Comparison of ENCODE assay signal across 21 cellular contexts in the genomic region with DNA sequence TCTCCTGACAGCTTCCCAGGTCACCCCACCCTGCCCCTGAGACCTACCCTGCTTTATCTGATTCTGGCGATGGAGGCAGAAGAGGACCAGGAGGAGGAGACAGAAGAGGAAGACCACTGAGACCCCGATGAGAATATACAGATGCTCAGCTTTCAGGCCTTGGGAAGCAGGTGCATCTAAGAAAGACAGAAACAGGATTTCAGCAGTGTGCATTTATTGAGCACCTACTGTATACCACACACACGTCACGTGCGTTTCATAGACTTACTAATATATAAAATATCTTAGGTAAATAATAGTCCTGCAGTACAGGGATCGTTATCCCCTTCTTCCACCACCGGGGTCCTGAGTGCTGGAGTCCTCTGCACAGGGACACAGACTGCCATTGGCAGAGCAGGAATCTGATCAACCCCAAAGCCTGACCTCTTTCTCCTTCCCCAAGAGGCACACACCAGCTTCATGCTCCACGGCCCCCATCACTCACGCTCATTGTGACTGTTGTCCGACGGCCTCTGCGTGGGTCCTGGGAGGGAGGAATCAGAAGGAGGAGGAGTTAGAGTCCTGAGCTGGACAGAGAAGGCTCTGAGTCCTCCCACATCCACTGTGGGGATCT. TPM values are rescaled to one million over a fixed set of nuclear protein-coding genes. Genes with fewer than 3 reads are reported as not detected.
DNase-seq lines count a peak whose midpoint lies in the region; ATAC-seq lines count a peak whose summit lies in the region.
"Had no signal": no experiment of that assay in that cellular context is flagged by ENCODE, and none has a peak within 500 bp of the region (broad histone marks: within the 10 kb centered on the region; RNA-seq: fewer than 3 reads in every experiment).

No MANE protein-coding gene starts in this region.

- no peak overlapping the region for H3K4me3 Mint-ChIP-seq in activated naive CD4-positive, alpha-beta T cell treated with anti-CD3 and anti-CD28 coated beads, Interleukin-2, amount 10 ng/mL, durations not matched to agents 7 days and 5 days
- no peak overlapping the region for H3K4me3 Mint-ChIP-seq in immature natural killer cell
- H3K4me3 Mint-ChIP-seq in stimulated activated naive B cell treated with anti-CD40 and anti-IgM and Interleukin-4, amounts not matched to agents 10 μg/mL and 1 μg/mL and 100 μg/mL, for 72 hours, result no peak overlapping the region
- H3K4me3 Mint-ChIP-seq: CD8-positive, alpha-beta memory T cell had no signal

- H3K9me3 Mint-ChIP-seq in activated naive CD4-positive, alpha-beta T cell treated with anti-CD3 and anti-CD28 coated beads, Interleukin-2, amount 10 ng/mL, durations not matched to agents 7 days and 5 days, result no peaks in the 10 kb centered on the region
- no peaks in the 10 kb centered on the region for H3K9me3 Mint-ChIP-seq in activated naive CD4-positive, alpha-beta T cell treated with anti-CD3 and anti-CD28 coated beads, Interleukin-2, amount 50 U/mL, for 72 hours
- no peaks in the 10 kb centered on the region for H3K9me3 Mint-ChIP-seq in immature natural killer cell
- H3K9me3 Mint-ChIP-seq in stimulated activated naive B cell treated with anti-CD40 and anti-IgM and Interleukin-4, amounts not matched to agents 10 μg/mL and 1 μg/mL and 100 μg/mL, for 72 hours, result no peaks in the 10 kb centered on the region
- H3K9me3 Mint-ChIP-seq: CD8-positive, alpha-beta memory T cell had no signal

- ATAC-seq in activated naive CD4-positive, alpha-beta T cell treated with anti-CD3 and anti-CD28 coated beads, Interleukin-2, amount 50 U/mL, for 72 hours, result no peak
- ATAC-seq in stimulated activated naive B cell treated with anti-CD40 and anti-IgM and Interleukin-4, amounts not matched to agents 10 μg/mL and 1 μg/mL and 100 μg/mL, for 72 hours (replicated peaks), result no peak
- no peak for ATAC-seq in HG03045 (IDR thresholded peaks at IDR 0.05; ENCODE audit: unreplicated experiment)

- H3K36me3 Mint-ChIP-seq in activated naive CD4-positive, alpha-beta T cell treated with anti-CD3 and anti-CD28 coated beads, Interleukin-2, amount 10 ng/mL, durations not matched to agents 7 days and 5 days, result peaks cover 40% of the 10 kb centered on the region
- no peaks in the 10 kb centered on the region for H3K36me3 Mint-ChIP-seq in activated naive CD4-positive, alpha-beta T cell treated with anti-CD3 and anti-CD28 coated beads, Interleukin-2, amount 50 U/mL, for 72 hours
- H3K36me3 Mint-ChIP-seq in immature natural killer cell, result peaks cover under 1 to 24% (median 4%) of the 10 kb centered on the region in 3 donors
- peaks cover 2 to 7% of the 10 kb centered on the region in 2 donors for H3K36me3 Mint-ChIP-seq in stimulated activated naive B cell treated with anti-CD40 and anti-IgM and Interleukin-4, amounts not matched to agents 10 μg/mL and 1 μg/mL and 100 μg/mL, for 72 hours

- peaks cover 17% of the 10 kb centered on the region for H3K4me1 Mint-ChIP-seq in activated naive CD4-positive, alpha-beta T cell treated with anti-CD3 and anti-CD28 coated beads, Interleukin-2, amount 10 ng/mL, durations not matched to agents 7 days and 5 days
- H3K4me1 Mint-ChIP-seq in immature natural killer cell, result peaks cover 33 to 40% of the 10 kb centered on the region in 2 donors
- H3K4me1 Mint-ChIP-seq in stimulated activated naive B cell treated with anti-CD40 and anti-IgM and Interleukin-4, amounts not matched to agents 10 μg/mL and 1 μg/mL and 100 μg/mL, for 72 hours, result peaks cover 31 to 51% of the 10 kb centered on the region in 2 donors

- DNase-seq in activated naive CD4-positive, alpha-beta T cell treated with anti-CD3 and anti-CD28 coated beads, Interleukin-2, amount 10 ng/mL, durations not matched to agents 7 days and 5 days, result no peak
- no peak for DNase-seq in activated naive CD4-positive, alpha-beta T cell treated with anti-CD3 and anti-CD28 coated beads, Interleukin-2, amount 50 U/mL, for 72 hours (ENCODE audit: low spot score in 2 of 2)
- no peak for DNase-seq in immature natural killer cell
- no peak for DNase-seq in stimulated activated naive B cell treated with anti-CD40 and anti-IgM and Interleukin-4, amounts not matched to agents 10 μg/mL and 1 μg/mL and 100 μg/mL, for 72 hours
- no peak for DNase-seq in activated CD4-positive, alpha-beta T cell treated with anti-CD3 and anti-CD28 coated beads, Interleukin-2, amount 50 U/mL, for 1 hour
- DNase-seq: ACHN; C1 segment of cervical spinal cord; Calu3; CD8-positive, alpha-beta memory T cell; DMS153; H7; NCI-H1092 treated with DMSO at 0.1 percent for 48 hours; NCI-H146; NCI-H2029; NCI-H226; NCI-H524; NCI-H774; NK-92 treated with Interleukin-12 subunit alpha and Interleukin-12 subunit beta, amount 100 ng/mL, for 24 hours; SHP77 treated with DMSO at 0.1 percent for 48 hours had no signal

- CTCF ChIA-PET in activated naive CD4-positive, alpha-beta T cell treated with anti-CD3 and anti-CD28 coated beads, Interleukin-2, amount 10 ng/mL, durations not matched to agents 7 days and 5 days (lab: Charles Lee), result interaction anchor here (0.7 to 3.7 kb wide), 3 partner anchors 29 to 34 kb away, joined by 3 to 49 read pairs (median 3); no protein-coding TSS in a partner anchor

- H3K27ac Mint-ChIP-seq in activated naive CD4-positive, alpha-beta T cell treated with anti-CD3 and anti-CD28 coated beads, Interleukin-2, amount 10 ng/mL, durations not matched to agents 7 days and 5 days, result peak overlapping the region; percentile 42
- no peak overlapping the region for H3K27ac Mint-ChIP-seq in activated naive CD4-positive, alpha-beta T cell treated with anti-CD3 and anti-CD28 coated beads, Interleukin-2, amount 50 U/mL, for 72 hours
- peak overlapping the region in 4 of 6 donors; percentile 21 to 64 (median 48) for H3K27ac Mint-ChIP-seq in immature natural killer cell
- H3K27ac Mint-ChIP-seq in stimulated activated naive B cell treated with anti-CD40 and anti-IgM and Interleukin-4, amounts not matched to agents 10 μg/mL and 1 μg/mL and 100 μg/mL, for 72 hours, result peak overlapping the region; percentile 51

- peaks cover 13% of the 10 kb centered on the region for H3K27me3 Mint-ChIP-seq in activated naive CD4-positive, alpha-beta T cell treated with anti-CD3 and anti-CD28 coated beads, Interleukin-2, amount 10 ng/mL, durations not matched to agents 7 days and 5 days
- H3K27me3 Mint-ChIP-seq in immature natural killer cell (ENCODE audit: low read depth in 3 of 3), result peaks cover 0 to 2% (median 0%) of the 10 kb centered on the region in 3 donors
- no peaks in the 10 kb centered on the region for H3K27me3 Mint-ChIP-seq in stimulated activated naive B cell treated with anti-CD40 and anti-IgM and Interleukin-4, amounts not matched to agents 10 μg/mL and 1 μg/mL and 100 μg/mL, for 72 hours
- H3K27me3 Mint-ChIP-seq: CD8-positive, alpha-beta memory T cell had no signal

RNA-seq across cellular contexts. Expression of gene LAIR1, which starts 8.2 kb away (rescaled TPM):
- total RNA-seq in activated naive CD4-positive, alpha-beta T cell treated with anti-CD3 and anti-CD28 coated beads, Interleukin-2, amount 50 U/mL, for 72 hours, result 1 to 10 TPM; 2.9 to 9.9 TPM
- 100 to 1,000 TPM in 2 of 3 donors, 10 to 100 TPM in 1; 86.9 to 247 (median 126) TPM for polyA plus RNA-seq in immature natural killer cell
- total RNA-seq: Daoy had no signal

RNA-seq across cellular contexts. Expression of gene LILRA4, which starts 17.6 kb away (rescaled TPM):
- not detected for total RNA-seq in activated naive CD4-positive, alpha-beta T cell treated with anti-CD3 and anti-CD28 coated beads, Interleukin-2, amount 50 U/mL, for 72 hours
- 1 to 10 TPM; 2.3 to 6.6 (median 2.8) TPM for polyA plus RNA-seq in immature natural killer cell
- total RNA-seq: Calu3; CD8-positive, alpha-beta memory T cell; Daoy; H7 had no signal
- polyA plus RNA-seq: CD8-positive, alpha-beta memory T cell had no signal

RNA-seq across cellular contexts. Expression of gene LILRA5, which starts 43.6 kb away (rescaled TPM):
- not detected for total RNA-seq in activated naive CD4-positive, alpha-beta T cell treated with anti-CD3 and anti-CD28 coated beads, Interleukin-2, amount 50 U/mL, for 72 hours
- 1 to 10 TPM in 1 of 3 donors, under 1 TPM in 1, not detected in 1; 0.28 to 1.6 TPM for polyA plus RNA-seq in immature natural killer cell
- total RNA-seq: Calu3; CD8-positive, alpha-beta memory T cell; Daoy; H7 had no signal
- polyA plus RNA-seq: CD8-positive, alpha-beta memory T cell had no signal

RNA-seq across cellular contexts. Expression of gene TTYH1, which starts 58.7 kb away (rescaled TPM):
- total RNA-seq in activated naive CD4-positive, alpha-beta T cell treated with anti-CD3 and anti-CD28 coated beads, Interleukin-2, amount 50 U/mL, for 72 hours, result under 1 TPM in 1 of 2 donors, not detected in 1; 0.37 TPM
- 1 to 10 TPM in 1 of 3 donors, under 1 TPM in 1, not detected in 1; 0.48 to 1.5 TPM for polyA plus RNA-seq in immature natural killer cell
- total RNA-seq: Daoy had no signal
- polyA plus RNA-seq: CD8-positive, alpha-beta memory T cell had no signal

Comparison
In these comparisons a context has a peak if more than half of its experiments do, and no peak if none do; other contexts are left out.
1. H3K27ac Mint-ChIP-seq: peak in activated naive CD4-positive, alpha-beta T cell treated with anti-CD3 and anti-CD28 coated beads, Interleukin-2, amount 10 ng/mL, durations not matched to agents 7 days and 5 days (single experiment), immature natural killer cell (4 of 6) and stimulated activated naive B cell treated with anti-CD40 and anti-IgM and Interleukin-4, amounts not matched to agents 10 μg/mL and 1 μg/mL and 100 μg/mL, for 72 hours (single experiment); none in activated naive CD4-positive, alpha-beta T cell treated with anti-CD3 and anti-CD28 coated beads, Interleukin-2, amount 50 U/mL, for 72 hours (0 of 2).